8 cellular contexts compared by ENCODE assay signal in the genomic region with DNA sequence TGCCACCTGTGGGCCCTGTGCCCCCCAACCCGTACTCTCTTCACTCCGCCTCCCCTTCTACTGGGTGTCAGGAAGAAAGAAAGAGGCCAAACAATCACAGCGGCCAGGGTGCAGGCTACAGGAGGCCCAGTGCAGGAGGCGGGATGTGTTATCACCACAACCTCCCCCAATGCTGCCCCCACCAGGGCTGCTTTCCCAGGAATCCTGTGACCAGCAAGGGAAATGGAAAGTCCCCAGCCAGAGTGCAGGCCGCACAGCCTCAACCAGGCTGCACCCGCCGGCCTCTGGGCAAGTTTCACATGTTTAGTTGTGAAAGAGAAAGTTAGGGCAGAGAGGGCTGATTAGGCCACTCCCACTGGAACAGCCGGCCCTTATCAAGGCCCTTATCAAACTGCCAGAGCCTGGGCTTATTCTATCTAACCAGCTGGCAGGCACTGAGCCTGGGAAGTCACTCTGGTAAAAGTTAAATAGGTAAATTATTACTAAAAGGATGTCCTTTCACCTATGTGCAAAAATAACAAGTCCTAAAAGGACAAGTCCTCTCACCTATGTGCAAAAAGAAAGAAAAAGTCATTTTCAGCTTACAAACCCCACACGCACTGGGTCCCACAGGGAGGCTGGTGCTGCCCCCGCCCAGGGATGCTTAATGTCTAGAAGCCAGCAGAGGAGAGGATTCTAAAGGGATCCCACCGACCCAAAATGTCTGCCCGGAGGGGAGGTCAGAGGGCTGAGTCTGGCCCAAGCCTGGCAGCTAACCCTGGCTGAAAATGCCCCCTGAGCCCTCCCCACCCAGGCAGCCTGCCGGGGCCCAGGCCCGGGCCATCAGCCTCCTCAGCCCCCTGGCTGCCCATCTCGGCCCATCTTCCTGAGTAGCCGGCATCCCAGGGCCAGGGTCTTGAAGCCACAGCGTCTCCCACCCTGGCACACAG. TPM values are rescaled to one million over a fixed set of nuclear protein-coding genes. Genes with fewer than 3 reads are reported as not detected.
A peak's percentile ranks its signal among the peaks of the same experiment; 100 is the strongest.
DNase-seq lines count a peak whose midpoint lies in the region; ATAC-seq and TF ChIP-seq lines count a peak whose summit lies in the region.

No MANE protein-coding gene starts in this region.

- POLR2A ChIA-PET in Caco-2 (lab: Charles Lee), result interaction anchor here (1.2 kb wide), 1 partner anchor 8 kb away, joined by 11 read pairs; no protein-coding TSS in a partner anchor
- POLR2A ChIA-PET in activated CD4-positive, alpha-beta T cell treated with anti-CD3 and anti-CD28 coated beads for 36 hours (lab: Charles Lee), result no interaction called here
- POLR2A ChIA-PET in naive thymus-derived CD4-positive, alpha-beta T cell (lab: Charles Lee), result interaction anchor here (0.9 to 2.0 kb wide), 3 partner anchors 11 to 43 kb away, joined by 4 to 6 read pairs (median 4); a partner anchor contains a TSS

- H3K36me3 Mint-ChIP-seq in Caco-2 (ENCODE audit: insufficient read depth, unreplicated experiment) (peaks cover 28% of the 10 kb centered on the region), endodermal cell (ENCODE audit: low read depth) (peaks cover 12% of the 10 kb centered on the region)
- peaks cover 3% of the 10 kb centered on the region for H3K36me3 Mint-ChIP-seq in activated CD4-positive, alpha-beta T cell treated with anti-CD3 and anti-CD28 coated beads for 36 hours (ENCODE audit: low read depth)
- H3K36me3 Mint-ChIP-seq in naive thymus-derived CD4-positive, alpha-beta T cell, result peaks cover 0 to 2% (median 0%) of the 10 kb centered on the region in 5 donors

- intact Hi-C loops in Caco-2 (cut with micrococcal nuclease; ENCODE audit: unreplicated experiment), result loop anchor here (2.0 kb wide), 1 partner anchor 19 kb away; no protein-coding TSS in a partner anchor
- intact Hi-C loops in activated CD4-positive, alpha-beta T cell treated with anti-CD3 and anti-CD28 coated beads for 36 hours (cut with DNase I, micrococcal nuclease), result loop anchor here (1.0 to 5.0 kb wide), 5 partner anchors 33 to 425 kb away; a partner anchor contains a TSS
- intact Hi-C loops in naive thymus-derived CD4-positive, alpha-beta T cell (cut with micrococcal nuclease), result loop anchor here (1.0 to 2.0 kb wide), 3 partner anchors 12 to 33 kb away; a partner anchor contains a TSS
- intact Hi-C loops in thyroid gland (cut with DNase I), result no loop called here

- no peak overlapping the region for H3K9ac ChIP-seq in endodermal cell (ENCODE audit: extremely low read depth, low read length, poor library complexity, severe bottlenecking)

- DNase-seq in Caco-2 (peak; percentile 80 to 89), HT1080 (ENCODE audit: low read depth) (peak; percentile 66), endodermal cell (peak; percentile 79), thyroid gland (peak; percentile 62 to 65), NCI-H1105 treated with DMSO at 0.1 percent for 48 hours (lab: John Stamatoyannopoulos, UW) (no peak)
- peak; percentile 76 for DNase-seq in activated CD4-positive, alpha-beta T cell treated with anti-CD3 and anti-CD28 coated beads for 36 hours
- peak in 7 of 9 donors; percentile 31 to 62 (median 34) for DNase-seq in naive thymus-derived CD4-positive, alpha-beta T cell

- H3K9me3 ChIP-seq in Caco-2, result no peaks in the 10 kb centered on the region
- H3K9me3 ChIP-seq in endodermal cell (ENCODE audit: control insufficient read depth, low read length), result peaks cover 8% of the 10 kb centered on the region
- H3K9me3 ChIP-seq in naive thymus-derived CD4-positive, alpha-beta T cell (ENCODE audit: control insufficient read depth in 2 of 3, low read length in 3 of 3), result no peaks in the 10 kb centered on the region
- no peaks in the 10 kb centered on the region for H3K9me3 ChIP-seq in thyroid gland

- peaks cover 56% of the 10 kb centered on the region for H3K4me1 ChIP-seq in Caco-2
- peaks cover 24% of the 10 kb centered on the region for H3K4me1 ChIP-seq in endodermal cell (ENCODE audit: control insufficient read depth, insufficient read depth, low read length)
- H3K4me1 ChIP-seq in naive thymus-derived CD4-positive, alpha-beta T cell (ENCODE audit: control insufficient read depth in 2 of 2, insufficient read depth in 2 of 2, low read length in 2 of 2), result peaks cover 30 to 45% of the 10 kb centered on the region in 2 donors
- peaks cover 0 to 24% of the 10 kb centered on the region in 2 donors for H3K4me1 ChIP-seq in thyroid gland

- TF ChIP-seq POLR2A in thyroid gland (IDR thresholded peaks at IDR 0.05), result no peak

- H3K4me1 Mint-ChIP-seq in Caco-2 (ENCODE audit: low read depth, unreplicated experiment) (peaks cover 15% of the 10 kb centered on the region), endodermal cell (peaks cover 22% of the 10 kb centered on the region)
- H3K4me1 Mint-ChIP-seq in activated CD4-positive, alpha-beta T cell treated with anti-CD3 and anti-CD28 coated beads for 36 hours, result peaks cover 56% of the 10 kb centered on the region
- H3K4me1 Mint-ChIP-seq in naive thymus-derived CD4-positive, alpha-beta T cell, result peaks cover 12 to 69% (median 57%) of the 10 kb centered on the region in 7 donors

- TF ChIP-seq CTCF in Caco-2 (IDR thresholded peaks at IDR 0.05; ENCODE audit: insufficient read depth in 1 of 2, low read depth in 1 of 2, low read length in 1 of 2, severe bottlenecking in 1 of 2, unreplicated experiment in 1 of 2) (peak in 1 of 2 experiments; percentile 10), endodermal cell (conservative IDR thresholded peaks at IDR 0.05) (no peak), thyroid gland (IDR thresholded peaks at IDR 0.05) (no peak)

- CTCF ChIA-PET in Caco-2 (lab: Charles Lee), result interaction anchor here (0.6 to 1.4 kb wide), 4 partner anchors 12 to 113 kb away, joined by 3 to 4 read pairs (median 3); no protein-coding TSS in a partner anchor
- CTCF ChIA-PET in activated CD4-positive, alpha-beta T cell treated with anti-CD3 and anti-CD28 coated beads for 36 hours (lab: Charles Lee), result interaction anchor here (0.7 to 3.3 kb wide), 5 partner anchors 11 to 103 kb away, joined by 3 to 14 read pairs (median 4); no protein-coding TSS in a partner anchor
- CTCF ChIA-PET in naive thymus-derived CD4-positive, alpha-beta T cell (lab: Charles Lee), result interaction anchor here (0.5 to 1.2 kb wide), 6 partner anchors 11 to 109 kb away, joined by 3 to 5 read pairs (median 3); no protein-coding TSS in a partner anchor

- H3K4me3 ChIP-seq in Caco-2 (ENCODE audit: low read depth, low read length) (peak overlapping the region; percentile 47), endodermal cell (ENCODE audit: low read length) (no peak overlapping the region), thyroid gland (replicated peaks in 1 of 3) (no peak overlapping the region)
- H3K4me3 ChIP-seq in naive thymus-derived CD4-positive, alpha-beta T cell (ENCODE audit: low read length), result peak overlapping the region; percentile 57

- no peaks in the 10 kb centered on the region for H3K27me3 ChIP-seq in Caco-2 (replicated peaks; ENCODE audit: control insufficient read depth, insufficient read depth, low read length)
- no peaks in the 10 kb centered on the region for H3K27me3 ChIP-seq in endodermal cell (ENCODE audit: control insufficient read depth, insufficient read depth, low read length, poor library complexity, severe bottlenecking)
- no peaks in the 10 kb centered on the region for H3K27me3 ChIP-seq in naive thymus-derived CD4-positive, alpha-beta T cell (ENCODE audit: control insufficient read depth in 2 of 2, insufficient read depth in 2 of 2, low read length in 2 of 2)
- H3K27me3 ChIP-seq in thyroid gland, result no peaks in the 10 kb centered on the region

- TSS peak; percentile 96 for BruUV-seq in Caco-2 (replicated peaks; lab: Mats Ljungman, UMichigan)

- WGBS in endodermal cell (ENCODE audit: insufficient coverage in 1 of 2, insufficient read length in 1 of 2), 2 experiments, result 72 to 92% methylated on average over 4 to 17 of the region's 17 CpGs
- 52 to 67% methylated on average over 11 to 15 of the region's 17 CpGs for WGBS in thyroid gland, 2 donors

- H3K27ac ChIP-seq in endodermal cell (ENCODE audit: low read depth, low read length), result no peak overlapping the region
- H3K27ac ChIP-seq in naive thymus-derived CD4-positive, alpha-beta T cell (ENCODE audit: low read depth, low read length), result peak overlapping the region; percentile 65
- peak overlapping the region; percentile 33 to 57 (median 39) for H3K27ac ChIP-seq in thyroid gland

- H3K4me3 Mint-ChIP-seq in Caco-2 (ENCODE audit: unreplicated experiment) (peak overlapping the region; percentile 100), endodermal cell (no peak overlapping the region)
- H3K4me3 Mint-ChIP-seq in activated CD4-positive, alpha-beta T cell treated with anti-CD3 and anti-CD28 coated beads for 36 hours, result peak overlapping the region; percentile 57
- peak overlapping the region; percentile 52 to 83 (median 73) for H3K4me3 Mint-ChIP-seq in naive thymus-derived CD4-positive, alpha-beta T cell

- H3K36me3 ChIP-seq in Caco-2 (ENCODE audit: control insufficient read depth, insufficient read depth, low read length) (peaks cover 1% of the 10 kb centered on the region), endodermal cell (ENCODE audit: control insufficient read depth, insufficient read depth, low read length) (no peaks in the 10 kb centered on the region), thyroid gland (no peaks in the 10 kb centered on the region)
- no peaks in the 10 kb centered on the region for H3K36me3 ChIP-seq in naive thymus-derived CD4-positive, alpha-beta T cell (ENCODE audit: control insufficient read depth in 2 of 3, insufficient read depth in 3 of 3, low read length in 3 of 3)

- ATAC-seq in GM19468 (IDR thresholded peaks at IDR 0.05; ENCODE audit: extremely low read depth, unreplicated experiment), result peak; percentile 68
- ATAC-seq in activated CD4-positive, alpha-beta T cell treated with anti-CD3 and anti-CD28 coated beads for 36 hours, result peak; percentile 83
- peak; percentile 66 for ATAC-seq in naive thymus-derived CD4-positive, alpha-beta T cell

- H3K9me3 Mint-ChIP-seq in Caco-2 (ENCODE audit: unreplicated experiment) (peaks cover 9% of the 10 kb centered on the region), endodermal cell (peaks cover 15% of the 10 kb centered on the region)
- H3K9me3 Mint-ChIP-seq in activated CD4-positive, alpha-beta T cell treated with anti-CD3 and anti-CD28 coated beads for 36 hours (ENCODE audit: low read depth), result no peaks in the 10 kb centered on the region
- H3K9me3 Mint-ChIP-seq in naive thymus-derived CD4-positive, alpha-beta T cell, result no peaks in the 10 kb centered on the region

- H3K27ac Mint-ChIP-seq in Caco-2 (ENCODE audit: unreplicated experiment) (peak overlapping the region; percentile 100), endodermal cell (peak overlapping the region; percentile 68)
- peak overlapping the region; percentile 86 for H3K27ac Mint-ChIP-seq in activated CD4-positive, alpha-beta T cell treated with anti-CD3 and anti-CD28 coated beads for 36 hours
- H3K27ac Mint-ChIP-seq in naive thymus-derived CD4-positive, alpha-beta T cell, result peak overlapping the region; percentile 82 to 96 (median 89)

- no peaks in the 10 kb centered on the region for H3K27me3 Mint-ChIP-seq in Caco-2 (ENCODE audit: insufficient read depth, unreplicated experiment)
- no peaks in the 10 kb centered on the region for H3K27me3 Mint-ChIP-seq in activated CD4-positive, alpha-beta T cell treated with anti-CD3 and anti-CD28 coated beads for 36 hours
- H3K27me3 Mint-ChIP-seq in endodermal cell (ENCODE audit: insufficient read depth), result no peaks in the 10 kb centered on the region
- H3K27me3 Mint-ChIP-seq in naive thymus-derived CD4-positive, alpha-beta T cell, result no peaks in the 10 kb centered on the region

RNA-seq across cellular contexts. Expression of a gene that starts 33.7 kb away (rescaled TPM):
- total RNA-seq in Caco-2 (2022) (179 and 221 TPM in 2 replicates), endodermal cell (10 to 100 TPM; 51.3 to 70.7 TPM), thyroid gland (10 to 100 TPM in 1 of 4 donors, 1 to 10 TPM in 3; 3.7 to 13.4 (median 6.3) TPM)
- 101 and 179 TPM in 2 replicates for total RNA-seq in HT1080 (2014; rRNA removed; shearing (Covaris generic))
- polyA plus RNA-seq in HT1080 (2015; cell fraction: cytosol; rRNA removed), result 251 and 252 TPM in 2 replicates
- polyA plus RNA-seq in HT1080 (2015; cell fraction: nucleus; rRNA removed), result 169 and 180 TPM in 2 replicates
- total RNA-seq in activated CD4-positive, alpha-beta T cell treated with anti-CD3 and anti-CD28 coated beads for 36 hours, result 10 to 100 TPM; 93.8 to 99.2 TPM
- polyA plus RNA-seq in endodermal cell (2013, experiment 1 of 2), result 87.9 TPM
- 87.7 TPM for polyA plus RNA-seq in endodermal cell (2013, experiment 2 of 2)
- 10 to 100 TPM in 1 of 5 experiments, 1 to 10 TPM in 4; 2.5 to 75.6 (median 3.4) TPM for total RNA-seq in naive thymus-derived CD4-positive, alpha-beta T cell
- 1 to 10 TPM; 4.9 to 6.2 TPM for polyA plus RNA-seq in naive thymus-derived CD4-positive, alpha-beta T cell

RNA-seq across cellular contexts. Expression of a gene that starts 59.9 kb away (rescaled TPM):
- total RNA-seq in Caco-2 (2022) (0.37 and 0.91 TPM in 2 replicates), endodermal cell (not detected), thyroid gland (not detected)
- total RNA-seq in HT1080 (2014; rRNA removed; shearing (Covaris generic)), result 0.08 and 0.13 TPM in 2 replicates
- polyA plus RNA-seq in HT1080 (2015; cell fraction: cytosol; rRNA removed), result 0.41 and 0.98 TPM in 2 replicates
- 0.81 and 1.2 TPM in 2 replicates for polyA plus RNA-seq in HT1080 (2015; cell fraction: nucleus; rRNA removed)
- total RNA-seq in activated CD4-positive, alpha-beta T cell treated with anti-CD3 and anti-CD28 coated beads for 36 hours, result under 1 TPM in 1 of 2 experiments, not detected in 1; 0.05 TPM
- polyA plus RNA-seq in endodermal cell (2013, experiment 1 of 2), result 0.46 TPM
- polyA plus RNA-seq in endodermal cell (2013, experiment 2 of 2), result 0.04 TPM
- total RNA-seq in naive thymus-derived CD4-positive, alpha-beta T cell, result under 1 TPM in 1 of 5 experiments, not detected in 4; 0.56 TPM
- not detected for polyA plus RNA-seq in naive thymus-derived CD4-positive, alpha-beta T cell

Comparison
In these comparisons a context has a peak if more than half of its experiments do, and no peak if none do; other contexts are left out.
1. H3K4me3 ChIP-seq: peak in Caco-2 (single experiment) and naive thymus-derived CD4-positive, alpha-beta T cell (single experiment); none in endodermal cell (single experiment) and thyroid gland (0 of 3).
2. Peak in every context shown above with its lines, with median percentiles within 50 percentile points of each other: H3K27ac Mint-ChIP-seq and ATAC-seq.